Comparison of ENCODE assay signal across 19 cellular contexts in genomic region chr12:29742646-29743045, GRCh38. TPM values are rescaled to one million over a fixed set of nuclear protein-coding genes. Genes with fewer than 3 reads are reported as not detected.
DNase-seq lines count a peak whose midpoint lies in the region; ATAC-seq and TF ChIP-seq lines count a peak whose summit lies in the region.
"Had no signal": no experiment of that assay in that cellular context is flagged by ENCODE, and none has a peak within 500 bp of the region (broad histone marks: within the 10 kb centered on the region; RNA-seq: fewer than 3 reads in every experiment).

No MANE protein-coding gene starts in this region.

- no peaks in the 10 kb centered on the region for H3K27me3 Mint-ChIP-seq in nephron (ENCODE audit: low read depth)

- H3K4me1 ChIP-seq in heart right ventricle: peaks cover 0 to 68% (median 57%) of the 10 kb centered on the region in 9 donors
- H3K4me1 ChIP-seq in suprapubic skin: no peaks in the 10 kb centered on the region

- no peak overlapping the region for H3K4me3 ChIP-seq in heart right ventricle
- H3K4me3 ChIP-seq in brain microvascular endothelial cell (ENCODE audit: low read depth, low read length): no peak overlapping the region
- no peak overlapping the region for H3K4me3 ChIP-seq in suprapubic skin
- H3K4me3 ChIP-seq: GM12878, GM23338 had no signal

- no peak for TF ChIP-seq POLR2A in suprapubic skin (IDR thresholded peaks at IDR 0.05)

- no peaks in the 10 kb centered on the region for H3K9me3 Mint-ChIP-seq in nephron
- H3K9me3 Mint-ChIP-seq: GM23338 had no signal

- TF ChIP-seq EP300 in suprapubic skin (IDR thresholded peaks at IDR 0.05): no peak

- H3K4me1 Mint-ChIP-seq in nephron: peaks cover 48% of the 10 kb centered on the region

- DNase-seq in heart right ventricle: no peak
- no peak for DNase-seq in Right ventricle myocardium inferior (ENCODE audit: missing footprints)
- no peak for DNase-seq in brain microvascular endothelial cell
- no peak for DNase-seq in suprapubic skin (ENCODE audit: low spot score in 2 of 2)
- DNase-seq in G401 (ENCODE audit: low spot score): no peak
- no peak for DNase-seq in activated CD8-positive, alpha-beta memory T cell treated with anti-CD3 and anti-CD28 coated beads, Interleukin-2, amount 50 U/mL, for 48 hours
- no peak for DNase-seq in NCI-H2196 treated with DMSO at 0.1 percent for 48 hours (lab: John Stamatoyannopoulos, UW; ENCODE audit: unreplicated experiment)
- DNase-seq: COR-L47, DMS53, KBM-7, NCI-H1092 treated with DMSO at 0.1 percent for 48 hours, NCI-H446 treated with DMSO at 0.1 percent for 48 hours, NCI-H774, SHP77 treated with DMSO at 0.1 percent for 48 hours had no signal

- H3K36me3 ChIP-seq in heart right ventricle: peaks cover 0 to 12% (median 0%) of the 10 kb centered on the region in 9 donors
- H3K36me3 ChIP-seq in brain microvascular endothelial cell (replicated peaks): no peaks in the 10 kb centered on the region
- H3K36me3 ChIP-seq in suprapubic skin: no peaks in the 10 kb centered on the region

- peak overlapping the region in 7 of 10 donors; percentile 41 to 83 (median 65) for H3K27ac ChIP-seq in heart right ventricle
- H3K27ac ChIP-seq in brain microvascular endothelial cell: peak overlapping the region; percentile 97
- peak overlapping the region; percentile 68 for H3K27ac ChIP-seq in suprapubic skin
- H3K27ac ChIP-seq: C4-2B had no signal

- ATAC-seq in heart right ventricle (no peak), Right ventricle myocardium inferior (no peak)
- ATAC-seq: GM12878, GM23338, Panc1 had no signal

- TF ChIP-seq CTCF in heart right ventricle (IDR thresholded peaks at IDR 0.05): no peak
- TF ChIP-seq CTCF in brain microvascular endothelial cell (IDR thresholded peaks at IDR 0.05; ENCODE audit: low read depth, low read length, missing control alignments): no peak
- TF ChIP-seq CTCF in nephron (IDR thresholded peaks at IDR 0.05; ENCODE audit: unreplicated experiment in 3 of 3): no peak
- TF ChIP-seq CTCF in suprapubic skin (IDR thresholded peaks at IDR 0.05): no peak

- in situ Hi-C loops in brain microvascular endothelial cell (cut with HindIII; ENCODE audit: low pct_ligation_motif_present, low sequenced_read_pairs): no loop called here
- in situ Hi-C loops in G401 (cut with HindIII; ENCODE audit: low sequenced_read_pairs): no loop called here

- H3K4me3 Mint-ChIP-seq in nephron: no peak overlapping the region
- H3K4me3 Mint-ChIP-seq: GM23338 had no signal

- intact Hi-C loops in heart right ventricle (cut with DNase I): loop anchor here in 1 of 10 donors (5.0 kb wide), 1 partner anchor 40 kb away; the partner anchor contains the start of gene TMTC1
- intact Hi-C loops in Right ventricle myocardium inferior (cut with DNase I): loop anchor here (5.0 kb wide), 1 partner anchor 40 kb away; the partner anchor contains the start of gene TMTC1

- H3K27me3 ChIP-seq in heart right ventricle (no peaks in the 10 kb centered on the region), brain microvascular endothelial cell (replicated peaks) (no peaks in the 10 kb centered on the region), suprapubic skin (no peaks in the 10 kb centered on the region)

- no peaks in the 10 kb centered on the region for H3K9me3 ChIP-seq in heart right ventricle
- no peaks in the 10 kb centered on the region for H3K9me3 ChIP-seq in suprapubic skin

- peaks cover 17% of the 10 kb centered on the region for H3K36me3 Mint-ChIP-seq in nephron (ENCODE audit: low read depth)

- H3K27ac Mint-ChIP-seq in nephron: peak overlapping the region in 2 of 3 experiments; percentile 3 to 26
- H3K27ac Mint-ChIP-seq: GM23338 had no signal

- WGBS in heart right ventricle, 2 donors: 96 to 98% methylated on average over 1 of the region's 1 CpG
- WGBS in suprapubic skin: 95% methylated on average over 1 of the region's 1 CpG

RNA-seq across cellular contexts. Expression of gene TMTC1, which starts 41.1 kb away (rescaled TPM):
- total RNA-seq in heart right ventricle (10 to 100 TPM; 16.4 to 54.2 (median 23.9) TPM), Right ventricle myocardium inferior (33.8 TPM), suprapubic skin (10 to 100 TPM; 11.0 to 25.8 (median 19.5) TPM)
- 10 to 100 TPM in 1 of 2 donors, 1 to 10 TPM in 1; 9.6 to 16.3 TPM for polyA plus RNA-seq in heart right ventricle
- total RNA-seq in G401 (2014; rRNA removed; shearing (Covaris generic)): not detected in 2 replicates

Comparison
In these comparisons a context has a peak if more than half of its experiments do, and no peak if none do; other contexts are left out.
1. RNA of gene TMTC1, which starts 41.1 kb away (total RNA-seq): 33.8 TPM in Right ventricle myocardium inferior (single experiment), 16.4 to 54.2 TPM in heart right ventricle and 11.0 to 25.8 TPM in suprapubic skin; not detected in G401; every median in the first group is over 10 times any median in the second.
2. Peak in every context shown above with its lines, with median percentiles within 50 percentile points of each other: H3K27ac ChIP-seq.